Comparison of ENCODE assay signal across 1 cellular context in the genomic region with DNA sequence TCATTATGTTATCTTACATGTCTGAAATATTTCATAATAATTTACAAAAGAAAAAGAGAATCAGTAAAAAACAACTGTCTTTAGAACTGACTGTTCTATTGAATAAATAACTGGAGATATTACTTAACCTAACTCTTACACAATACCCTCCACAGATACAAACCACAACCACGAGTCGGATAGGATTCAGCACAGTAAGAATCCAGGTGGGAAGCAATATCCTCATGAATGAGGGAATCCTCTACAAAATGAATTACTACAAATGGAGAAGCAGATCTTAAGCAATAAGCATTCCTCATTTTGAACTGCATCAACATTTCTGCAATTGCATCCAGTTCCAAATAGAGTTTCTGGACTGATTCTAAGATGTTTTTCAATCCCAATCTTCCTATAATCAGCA.
TF ChIP-seq lines count a peak whose summit lies in the region.

No MANE protein-coding gene starts in this region.

TF ChIP-seq in SK-N-SH treated with all-trans-retinoic acid at 6 μM for 48 hours, 23 proteins besides CTCF, POLR2A, EP300 and RAD21 (continued from another document):
- TF ChIP-seq BACH2 (CRISPR knock-in tag; IDR thresholded peaks at IDR 0.05; ENCODE audit: borderline replicate concordance) (no peak), SNAI2 (CRISPR knock-in tag; IDR thresholded peaks at IDR 0.05) (no peak), ZNF565 (CRISPR knock-in tag; conservative IDR thresholded peaks at IDR 0.05; ENCODE audit: low read depth) (no peak), ZNF70 (CRISPR knock-in tag; IDR thresholded peaks at IDR 0.05) (no peak), ZNF8 (CRISPR knock-in tag; IDR thresholded peaks at IDR 0.05) (no peak), ZFP3 (CRISPR knock-in tag; IDR thresholded peaks at IDR 0.05) (no peak), PPARA (CRISPR knock-in tag; IDR thresholded peaks at IDR 0.05; ENCODE audit: borderline replicate concordance) (no peak), CSDC2 (CRISPR knock-in tag; IDR thresholded peaks at IDR 0.05) (no peak), TSHZ2 (CRISPR knock-in tag; IDR thresholded peaks at IDR 0.05) (no peak), TOX (CRISPR knock-in tag; IDR thresholded peaks at IDR 0.05; ENCODE audit: borderline replicate concordance) (no peak), CSRNP3 (CRISPR knock-in tag; IDR thresholded peaks at IDR 0.05) (no peak)
